ENCODE assay signal across 17 cellular contexts in the genomic region with DNA sequence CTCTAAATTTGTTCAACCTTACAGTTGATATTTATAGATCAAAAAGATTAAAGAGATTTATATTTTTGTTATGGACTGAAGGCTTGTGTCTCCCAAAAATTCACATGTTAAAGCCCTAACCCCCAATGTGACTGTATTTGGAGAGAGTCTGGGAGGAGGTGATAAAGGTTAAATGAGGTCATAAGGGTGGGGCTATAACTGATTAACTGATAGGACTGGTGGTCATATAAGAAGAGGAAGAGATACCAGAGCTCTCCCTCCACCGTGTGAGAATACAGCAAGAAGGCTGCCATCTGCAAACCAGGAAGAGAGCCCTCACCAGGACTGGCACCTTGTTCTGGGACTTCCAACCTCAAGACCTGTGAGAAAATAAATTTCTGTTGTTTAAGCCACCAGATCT.
A peak's percentile ranks its signal among the peaks of the same experiment; 100 is the strongest.
DNase-seq lines count a peak whose midpoint lies in the region; ATAC-seq and TF ChIP-seq lines count a peak whose summit lies in the region.
"Had no signal": no experiment of that assay in that cellular context is flagged by ENCODE, and none has a peak within 500 bp of the region (broad histone marks: within the 10 kb centered on the region; RNA-seq: fewer than 3 reads in every experiment).

No MANE protein-coding gene starts in this region.

- no peak overlapping the region for H3K4me3 ChIP-seq in HEK293 (ENCODE audit: low read depth, low read length)
- H3K4me3 ChIP-seq in OCI-LY3 (ENCODE audit: low read length): no peak overlapping the region
- H3K4me3 ChIP-seq in thyroid gland (replicated peaks in 1 of 3): no peak overlapping the region
- H3K4me3 ChIP-seq: HAP-1 had no signal

- peaks cover 15 to 20% of the 10 kb centered on the region in 2 donors for H3K27me3 Mint-ChIP-seq in stimulated activated naive B cell treated with anti-CD40 and anti-IgM and Interleukin-4, amounts not matched to agents 10 μg/mL and 1 μg/mL and 100 μg/mL, for 72 hours

- H3K9ac ChIP-seq in OCI-LY3 (ENCODE audit: low read length): no peak overlapping the region

- no peaks in the 10 kb centered on the region for H3K9me3 ChIP-seq in HEK293 (ENCODE audit: control insufficient read depth, insufficient read depth, low read depth, low read length)
- H3K9me3 ChIP-seq in OCI-LY3 (ENCODE audit: insufficient read depth, low read length): no peaks in the 10 kb centered on the region
- no peaks in the 10 kb centered on the region for H3K9me3 ChIP-seq in thyroid gland
- H3K9me3 ChIP-seq: HAP-1 had no signal

- POLR2A ChIA-PET in HEK293 (lab: Yijun Ruan, JAX): no interaction called here

- H2AFZ ChIP-seq in OCI-LY3 (ENCODE audit: low read depth, low read length): no peak overlapping the region

- TF ChIP-seq CTCF in HEK293 (tag by site-specific recombination; IDR thresholded peaks at IDR 0.05) (no peak), OCI-LY3 (IDR thresholded peaks at IDR 0.05; ENCODE audit: low read depth, low read length) (no peak), thyroid gland (IDR thresholded peaks at IDR 0.05) (no peak)

- H3K36me3 ChIP-seq in HEK293 (ENCODE audit: control insufficient read depth in 2 of 2, insufficient read depth in 1 of 2, low read length in 2 of 2) (no peaks in the 10 kb centered on the region), OCI-LY3 (replicated peaks; ENCODE audit: low read depth, low read length) (no peaks in the 10 kb centered on the region), thyroid gland (no peaks in the 10 kb centered on the region)
- H3K36me3 ChIP-seq: HAP-1 had no signal

- H3K27ac ChIP-seq in HEK293 (ENCODE audit: extremely low read depth, low read depth, low read length) (no peak overlapping the region), OCI-LY3 (ENCODE audit: low read length) (no peak overlapping the region), thyroid gland (no peak overlapping the region)

- H3K4me3 Mint-ChIP-seq in stimulated activated naive B cell treated with anti-CD40 and anti-IgM and Interleukin-4, amounts not matched to agents 10 μg/mL and 1 μg/mL and 100 μg/mL, for 72 hours: no peak overlapping the region
- H3K4me3 Mint-ChIP-seq: CD4-positive, CD25-positive, alpha-beta regulatory T cell had no signal

- H3K9me3 Mint-ChIP-seq in stimulated activated naive B cell treated with anti-CD40 and anti-IgM and Interleukin-4, amounts not matched to agents 10 μg/mL and 1 μg/mL and 100 μg/mL, for 72 hours: peaks cover 0 to 3% of the 10 kb centered on the region in 2 donors

- DNase-seq in erythroblast (lab: John Stamatoyannopoulos, UW): peak; percentile 50 to 75
- no peak for DNase-seq in stimulated activated naive B cell treated with anti-CD40 and anti-IgM and Interleukin-4, amounts not matched to agents 10 μg/mL and 1 μg/mL and 100 μg/mL, for 72 hours
- DNase-seq in putamen (ENCODE audit: low spot score): no peak
- DNase-seq in thyroid gland: no peak
- DNase-seq: ACHN; Calu3; CD4-positive, CD25-positive, alpha-beta regulatory T cell; DMS53; KBM-7; NCI-H1092 treated with DMSO at 0.1 percent for 48 hours; NCI-H1694; NCI-H446 treated with DMSO at 0.1 percent for 48 hours; NCI-H748 treated with DMSO at 0.1 percent for 48 hours had no signal

- H3K4me1 Mint-ChIP-seq in stimulated activated naive B cell treated with anti-CD40 and anti-IgM and Interleukin-4, amounts not matched to agents 10 μg/mL and 1 μg/mL and 100 μg/mL, for 72 hours: peaks cover 2 to 4% of the 10 kb centered on the region in 2 donors
- H3K4me1 Mint-ChIP-seq: CD4-positive, CD25-positive, alpha-beta regulatory T cell had no signal

- no peak overlapping the region for H3K27ac Mint-ChIP-seq in stimulated activated naive B cell treated with anti-CD40 and anti-IgM and Interleukin-4, amounts not matched to agents 10 μg/mL and 1 μg/mL and 100 μg/mL, for 72 hours
- H3K27ac Mint-ChIP-seq: CD4-positive, CD25-positive, alpha-beta regulatory T cell had no signal

- peaks cover 0 to 1% of the 10 kb centered on the region in 2 donors for H3K36me3 Mint-ChIP-seq in stimulated activated naive B cell treated with anti-CD40 and anti-IgM and Interleukin-4, amounts not matched to agents 10 μg/mL and 1 μg/mL and 100 μg/mL, for 72 hours
- H3K36me3 Mint-ChIP-seq: CD4-positive, CD25-positive, alpha-beta regulatory T cell had no signal

- 67 to 72% methylated on average over 1 of the region's 1 CpG for WGBS in thyroid gland, 2 donors

- peaks cover 10% of the 10 kb centered on the region for H3K4me1 ChIP-seq in HEK293 (ENCODE audit: control insufficient read depth, insufficient read depth, low read length)
- H3K4me1 ChIP-seq in OCI-LY3 (ENCODE audit: low read length): peaks cover 38% of the 10 kb centered on the region
- H3K4me1 ChIP-seq in thyroid gland: no peaks in the 10 kb centered on the region
- H3K4me1 ChIP-seq: HAP-1 had no signal

- no peak for TF ChIP-seq POLR2A in erythroblast (IDR thresholded peaks at IDR 0.05; ENCODE audit: low read length)
- TF ChIP-seq POLR2A in thyroid gland (IDR thresholded peaks at IDR 0.05): no peak

- no peaks in the 10 kb centered on the region for H3K27me3 ChIP-seq in OCI-LY3 (ENCODE audit: low read depth, low read length)
- H3K27me3 ChIP-seq in thyroid gland: no peaks in the 10 kb centered on the region

- no peaks in the 10 kb centered on the region for H4K20me1 ChIP-seq in OCI-LY3 (ENCODE audit: insufficient read depth, low read length)

- H3K79me2 ChIP-seq in OCI-LY3 (ENCODE audit: low read length): no peaks in the 10 kb centered on the region

- H3K4me2 ChIP-seq in OCI-LY3 (ENCODE audit: low read length): peak overlapping the region; percentile 20; the same call in 1 of the 2 replicates

- intact Hi-C loops in thyroid gland (cut with DNase I): no loop called here

- peak; percentile 50 to 81 for ATAC-seq in stimulated activated naive B cell treated with anti-CD40 and anti-IgM and Interleukin-4, amounts not matched to agents 10 μg/mL and 1 μg/mL and 100 μg/mL, for 72 hours (replicated peaks)
- no peak for ATAC-seq in GM21619 (IDR thresholded peaks at IDR 0.05; ENCODE audit: unreplicated experiment)

- CTCF ChIA-PET in HEK293 (lab: Yijun Ruan, JAX): no interaction called here

TF ChIP-seq in HEK293, 187 proteins besides CTCF, POLR2A, EP300 and RAD21:
- peak; percentile 13 for TF ChIP-seq SETDB1 (IDR thresholded peaks at IDR 0.05; ENCODE audit: insufficient read length, low read length)
- TF ChIP-seq, protein P1, sequence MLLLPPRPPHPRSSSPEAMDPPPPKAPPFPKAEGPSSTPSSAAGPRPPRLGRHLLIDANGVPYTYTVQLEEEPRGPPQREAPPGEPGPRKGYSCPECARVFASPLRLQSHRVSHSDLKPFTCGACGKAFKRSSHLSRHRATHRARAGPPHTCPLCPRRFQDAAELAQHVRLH (tag by site-specific recombination; IDR thresholded peaks at IDR 0.05): no peak

Comparison
In these comparisons a context has a peak if more than half of its experiments do, and no peak if none do; other contexts are left out.
1. DNase-seq: peak in erythroblast (2 of 2); none in stimulated activated naive B cell treated with anti-CD40 and anti-IgM and Interleukin-4, amounts not matched to agents 10 μg/mL and 1 μg/mL and 100 μg/mL, for 72 hours (single experiment), putamen (single experiment) and thyroid gland (0 of 2).